In genomic region chr2:201182650-201183372, GRCh38 we compare ENCODE assay signal across 1 cellular context.
A peak's percentile ranks its signal among the peaks of the same experiment; 100 is the strongest.
TF ChIP-seq lines count a peak whose summit lies in the region.

CASP10 (plus strand) TSS chr2:201183141; CDS start chr2:201185778, 2,637 bp downstream.

TF ChIP-seq in HEK293, 187 proteins besides CTCF, POLR2A, EP300 and RAD21 (continued from another document and continues in another):
- TF ChIP-seq ZBTB44 (tag by site-specific recombination; IDR thresholded peaks at IDR 0.05), result no peak
- TF ChIP-seq ZNF561 (tag by site-specific recombination; IDR thresholded peaks at IDR 0.05; ENCODE audit: borderline replicate concordance), result 0 out of 2 replicates have a peak, but pooled peaks have one; percentile 22
- TF ChIP-seq ZNF324 (tag by site-specific recombination; IDR thresholded peaks at IDR 0.05), result no peak
- peak; percentile 52; the same call in 1 of the 2 replicates for TF ChIP-seq KLF16 (tag by site-specific recombination; IDR thresholded peaks at IDR 0.05)
- no peak for TF ChIP-seq ZNF266 (tag by site-specific recombination; IDR thresholded peaks at IDR 0.05; ENCODE audit: low read depth)
- TF ChIP-seq PRDM10 (tag by site-specific recombination; IDR thresholded peaks at IDR 0.05), result peak; percentile 34; the same call in 1 of the 2 replicates
- peak; percentile 47; the same call in 1 of the 2 replicates for TF ChIP-seq MZF1 (tag by site-specific recombination; IDR thresholded peaks at IDR 0.05; ENCODE audit: borderline replicate concordance)
- TF ChIP-seq ZNF416 (tag by site-specific recombination; IDR thresholded peaks at IDR 0.05), result no peak
- no peak for TF ChIP-seq ZNF639 (tag by site-specific recombination; IDR thresholded peaks at IDR 0.05)
- TF ChIP-seq ZNF133 (tag by site-specific recombination; IDR thresholded peaks at IDR 0.05), result no peak
- TF ChIP-seq SCRT2 (tag by site-specific recombination; IDR thresholded peaks at IDR 0.05), result no peak
- no peak for TF ChIP-seq GLIS2 (tag by site-specific recombination; IDR thresholded peaks at IDR 0.05)
- TF ChIP-seq ZBTB20 (tag by site-specific recombination; IDR thresholded peaks at IDR 0.05), result 0 out of 2 replicates have a peak, but pooled peaks have one; percentile 22
- no peak for TF ChIP-seq AEBP2 (tag by site-specific recombination; IDR thresholded peaks at IDR 0.05; ENCODE audit: borderline replicate concordance)
- TF ChIP-seq ZNF501 (tag by site-specific recombination; IDR thresholded peaks at IDR 0.05), result no peak
- TF ChIP-seq ZNF654 (tag by site-specific recombination; IDR thresholded peaks at IDR 0.05; ENCODE audit: low read depth), result peak; percentile 78
- no peak for TF ChIP-seq SCRT1 (tag by site-specific recombination; IDR thresholded peaks at IDR 0.05; ENCODE audit: borderline replicate concordance)
- peak; percentile 56; the same call in 1 of the 2 replicates for TF ChIP-seq ZNF398 (tag by site-specific recombination; IDR thresholded peaks at IDR 0.05)
- no peak for TF ChIP-seq SP3 (tag by site-specific recombination; IDR thresholded peaks at IDR 0.05)
- peak; percentile 38; the same call in 1 of the 2 replicates for TF ChIP-seq ZEB2 (tag by site-specific recombination; IDR thresholded peaks at IDR 0.05)
- no peak for TF ChIP-seq MYNN (tag by site-specific recombination; IDR thresholded peaks at IDR 0.05; ENCODE audit: borderline replicate concordance)
- TF ChIP-seq TRIM28 (IDR thresholded peaks at IDR 0.05; ENCODE audit: borderline replicate concordance, low read length), result peak; percentile 65
- TF ChIP-seq WT1 (tag by site-specific recombination; IDR thresholded peaks at IDR 0.05), result peak; percentile 71
- TF ChIP-seq ZNF580 (tag by site-specific recombination; IDR thresholded peaks at IDR 0.05), result no peak; the same call in none of the 2 replicates
- peak; percentile 72 for TF ChIP-seq SP7 (tag by site-specific recombination; IDR thresholded peaks at IDR 0.05)
- no peak for TF ChIP-seq KLF17 (tag by site-specific recombination; IDR thresholded peaks at IDR 0.05)
- TF ChIP-seq ZNF426 (tag by site-specific recombination; IDR thresholded peaks at IDR 0.05), result no peak
- TF ChIP-seq ZNF510 (tag by site-specific recombination; IDR thresholded peaks at IDR 0.05; ENCODE audit: insufficient replicate concordance), result no peak
- no peak for TF ChIP-seq ZNF664 (tag by site-specific recombination; IDR thresholded peaks at IDR 0.05)
- peak; percentile 36; the same call in 1 of the 2 replicates for TF ChIP-seq ZNF518A (tag by site-specific recombination; conservative IDR thresholded peaks at IDR 0.05; ENCODE audit: low read depth)
- TF ChIP-seq ZNF354C (tag by site-specific recombination; IDR thresholded peaks at IDR 0.05; ENCODE audit: borderline replicate concordance, low read depth), result no peak
- no peak for TF ChIP-seq ZNF571 (tag by site-specific recombination; IDR thresholded peaks at IDR 0.05)
- TF ChIP-seq ZNF660 (tag by site-specific recombination; IDR thresholded peaks at IDR 0.05), result peak; percentile 24; the same call in 1 of the 2 replicates
- no peak for TF ChIP-seq BCL6B (tag by site-specific recombination; IDR thresholded peaks at IDR 0.05)
- no peak for TF ChIP-seq ZNF621 (tag by site-specific recombination; IDR thresholded peaks at IDR 0.05)
- TF ChIP-seq PATZ1 (tag by site-specific recombination; IDR thresholded peaks at IDR 0.05), result peak; percentile 33; the same call in 1 of the 2 replicates
- TF ChIP-seq KLF10 (tag by site-specific recombination; IDR thresholded peaks at IDR 0.05), result no peak
- no peak for TF ChIP-seq KLF7 (tag by site-specific recombination; IDR thresholded peaks at IDR 0.05; ENCODE audit: borderline replicate concordance)
- TF ChIP-seq ZNF138 (tag by site-specific recombination; IDR thresholded peaks at IDR 0.05; ENCODE audit: borderline replicate concordance), result no peak
- no peak for TF ChIP-seq ZNF211 (tag by site-specific recombination; IDR thresholded peaks at IDR 0.05; ENCODE audit: low read depth)
